21 cellular contexts compared by ENCODE assay signal in the genomic region with DNA sequence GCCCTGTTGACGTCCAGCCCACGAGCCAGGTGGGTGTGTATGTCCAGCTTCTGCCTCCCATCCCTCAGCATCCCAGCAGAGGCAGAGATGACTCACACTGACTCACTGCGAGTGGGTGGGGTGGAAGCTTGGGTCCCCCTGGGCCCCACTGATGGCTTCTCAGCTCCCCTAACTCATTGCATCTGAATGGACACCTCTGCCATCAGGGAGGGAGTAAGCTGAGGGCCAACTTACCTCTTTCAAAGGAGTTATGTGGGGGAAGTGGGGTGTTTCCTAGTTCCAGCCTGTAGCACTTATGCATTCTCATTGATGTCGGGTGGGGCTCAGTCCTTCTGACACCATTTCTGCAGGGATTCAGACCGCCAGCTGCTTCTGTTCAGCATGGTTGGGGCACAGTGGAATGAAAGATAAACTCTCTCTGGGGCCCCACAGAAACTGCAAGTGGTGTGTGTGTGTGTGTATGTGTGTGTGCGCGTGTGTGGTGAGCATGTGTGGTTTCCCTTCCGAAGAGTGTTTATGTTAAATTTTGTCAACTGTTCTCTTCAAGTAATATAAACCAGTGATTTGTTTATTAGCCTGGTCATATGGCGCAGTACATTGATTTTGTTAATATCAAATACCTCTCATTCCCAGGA.
DNase-seq lines count a peak whose midpoint lies in the region; ATAC-seq and TF ChIP-seq lines count a peak whose summit lies in the region.
"Had no signal": no experiment of that assay in that cellular context is flagged by ENCODE, and none has a peak within 500 bp of the region (broad histone marks: within the 10 kb centered on the region; RNA-seq: fewer than 3 reads in every experiment).

No MANE protein-coding gene starts in this region.

- intact Hi-C loops in mucosa of descending colon (cut with DNase I, micrococcal nuclease) = no loop called here

- no peaks in the 10 kb centered on the region for H3K27me3 ChIP-seq in GM23248 (replicated peaks; ENCODE audit: insufficient read depth)
- no peaks in the 10 kb centered on the region; the same call in 1 of the 2 replicates for H3K27me3 ChIP-seq in SJCRH30
- H3K27me3 ChIP-seq: left lung, neural progenitor cell, tibial artery had no signal

- WGBS in GM23248 (ENCODE audit: low coverage in 1 of 2, low lambda C conversion rate in 2 of 2, missing lambda C conversion rate in 2 of 2), 2 experiments = 40 to 43% methylated on average over 9 of the region's 9 CpGs

- no peak overlapping the region for H2AFZ ChIP-seq in GM23248
- H2AFZ ChIP-seq: neural progenitor cell had no signal

- H4K20me1 ChIP-seq in GM23248 (ENCODE audit: insufficient read depth) = no peaks in the 10 kb centered on the region

- no peaks in the 10 kb centered on the region for H3K9me2 ChIP-seq in GM23248 (ENCODE audit: insufficient read depth)

- no peaks in the 10 kb centered on the region for H3F3A ChIP-seq in GM23248 (ENCODE audit: insufficient read depth)

- peaks cover 3% of the 10 kb centered on the region for H3K9me3 ChIP-seq in GM23248 (ENCODE audit: low read depth)
- H3K9me3 ChIP-seq in SJCRH30 (replicated peaks) = peaks cover 15% of the 10 kb centered on the region
- peaks cover 8% of the 10 kb centered on the region for H3K9me3 ChIP-seq in mucosa of descending colon

- H3K4me1 ChIP-seq in GM23248 (ENCODE audit: insufficient read depth) (no peaks in the 10 kb centered on the region), SJCRH30 (no peaks in the 10 kb centered on the region), mucosa of descending colon (ENCODE audit: low read depth) (no peaks in the 10 kb centered on the region)
- H3K4me1 ChIP-seq: esophagus squamous epithelium, left lung, tibial artery had no signal

- no peak overlapping the region for H3K4me3 ChIP-seq in GM23248
- H3K4me3 ChIP-seq in SJCRH30 = no peak overlapping the region
- no peak overlapping the region for H3K4me3 ChIP-seq in mucosa of descending colon
- H3K4me3 ChIP-seq: esophagus squamous epithelium, left lung, neural progenitor cell, tibial artery had no signal

- no peaks in the 10 kb centered on the region for H3K79me2 ChIP-seq in GM23248 (ENCODE audit: insufficient read depth)

- in situ Hi-C loops in GM23248 (cut with MboI) = no loop called here

- no peak overlapping the region for H3K27ac ChIP-seq in GM23248
- no peak overlapping the region for H3K27ac ChIP-seq in SJCRH30
- H3K27ac ChIP-seq: esophagus squamous epithelium, left lung, neural progenitor cell, tibial artery had no signal

- TF ChIP-seq CTCF in mucosa of descending colon (IDR thresholded peaks at IDR 0.05) = no peak

- DNase-seq in AG20443 (ENCODE audit: low spot score) (peak; percentile 37), GM23248 (peak; percentile 3), SJCRH30 (peak; percentile 48 to 52), mucosa of descending colon (peak in 1 of 3 donors; percentile 17), glomerular visceral epithelial cell (ENCODE audit: extremely low spot score) (no peak), DMS 273 treated with DMSO at 0.1 percent for 48 hours (lab: John Stamatoyannopoulos, UW) (no peak)
- DNase-seq: anterior cingulate cortex; Calu3; central memory CD4-positive, alpha-beta T cell; effector CD4-positive, alpha-beta T cell; esophagus squamous epithelium; GOT3; IMR-90; MM.1S; NCI-H146; NCI-H82; T1000; tibial artery had no signal

- H3K4me2 ChIP-seq in GM23248 (ENCODE audit: unreplicated experiment) = no peak overlapping the region
- H3K4me2 ChIP-seq: neural progenitor cell had no signal

- no peak overlapping the region for H3K9ac ChIP-seq in GM23248
- H3K9ac ChIP-seq: neural progenitor cell had no signal

- ATAC-seq in mucosa of descending colon (peak; percentile 21), HG02981 (IDR thresholded peaks at IDR 0.05; ENCODE audit: unreplicated experiment) (no peak)

- H3K36me3 ChIP-seq in GM23248 (ENCODE audit: low read depth) = no peaks in the 10 kb centered on the region
- no peaks in the 10 kb centered on the region for H3K36me3 ChIP-seq in SJCRH30
- no peaks in the 10 kb centered on the region for H3K36me3 ChIP-seq in mucosa of descending colon (ENCODE audit: low read depth)
- H3K36me3 ChIP-seq: esophagus squamous epithelium, left lung, neural progenitor cell, tibial artery had no signal

Comparison
In these comparisons a context has a peak if more than half of its experiments do, and no peak if none do; other contexts are left out.
1. DNase-seq: peak in AG20443 (single experiment), GM23248 (single experiment) and SJCRH30 (2 of 2); none in glomerular visceral epithelial cell (single experiment) and DMS 273 treated with DMSO at 0.1 percent for 48 hours (single experiment).